In the genomic region with DNA sequence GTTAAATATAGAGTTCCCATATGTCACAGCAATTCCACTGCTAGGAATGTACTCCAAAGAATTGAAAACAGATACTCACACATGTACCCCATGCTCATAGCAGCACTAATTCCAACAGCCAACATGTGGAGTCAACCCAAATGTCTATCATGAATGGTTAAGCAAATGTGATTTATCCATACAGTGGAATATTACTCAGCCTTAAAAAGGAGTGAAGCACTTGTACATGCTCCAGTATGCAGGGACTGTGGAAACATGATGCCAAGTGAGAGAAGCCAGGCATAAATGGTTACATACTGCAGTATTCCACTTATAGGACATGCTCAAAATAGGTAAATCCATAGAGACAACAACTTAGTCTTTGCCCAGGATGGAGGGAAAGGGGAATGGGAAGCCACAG, we compare ENCODE assay signal across 32 cellular contexts.
"Had no signal": no experiment of that assay in that cellular context is flagged by ENCODE, and none has a peak within 500 bp of the region (broad histone marks: within the 10 kb centered on the region; RNA-seq: fewer than 3 reads in every experiment).

No MANE protein-coding gene starts in this region.

- H3K36me3 ChIP-seq: WERI-Rb-1 had no signal

- H3K27ac ChIP-seq: VCaP, WERI-Rb-1 had no signal

- DNase-seq: activated B cell treated with CpG ODN at 0.5 μM for 24 hours; activated CD4-positive, alpha-beta memory T cell treated with anti-CD3 and anti-CD28 coated beads for 36 hours; activated CD4-positive, alpha-beta memory T cell treated with anti-CD3 and anti-CD28 coated beads, Interleukin-2, amount 10 ng/mL, durations not matched to agents 7 days and 5 days; activated CD4-positive, alpha-beta T cell treated with anti-CD3 and anti-CD28 coated beads for 1 hour; activated CD4-positive, alpha-beta T cell treated with anti-CD3 and anti-CD28 coated beads for 36 hours; activated CD4-positive, alpha-beta T cell treated with anti-CD3 and anti-CD28 coated beads for 4 hours; activated CD4-positive, alpha-beta T cell treated with anti-CD3 and anti-CD28 coated beads for 48 hours; activated CD4-positive, alpha-beta T cell treated with anti-CD3 and anti-CD28 coated beads, Interleukin-2, amount 10 ng/mL, durations not matched to agents 24 days and 14 days; activated CD4-positive, alpha-beta T cell treated with anti-CD3 and anti-CD28 coated beads, Interleukin-2, amount 10 ng/mL, durations not matched to agents 7 days and 5 days; activated CD4-positive, alpha-beta T cell treated with anti-CD3 and anti-CD28 coated beads, Interleukin-2, amount 50 U/mL, for 1 hour; activated CD4-positive, alpha-beta T cell treated with anti-CD3 and anti-CD28 coated beads, Interleukin-2, amount 50 U/mL, for 4 hours; activated CD4-positive, alpha-beta T cell treated with anti-CD3 and anti-CD28 coated beads, Interleukin-2, amount 50 U/mL, for 48 hours; activated CD4-positive, CD25-positive, alpha-beta regulatory T cell; activated CD4-positive, CD25-positive, alpha-beta regulatory T cell treated with anti-CD3 and anti-CD28 coated beads, Interleukin-2, amount 50 U/mL, for 72 hours; activated CD8-positive, alpha-beta memory T cell treated with anti-CD3 and anti-CD28 coated beads for 24 hours; activated CD8-positive, alpha-beta memory T cell treated with anti-CD3 and anti-CD28 coated beads, Interleukin-2, amount 50 U/mL, for 4 hours; activated CD8-positive, alpha-beta memory T cell treated with anti-CD3 and anti-CD28 coated beads, Interleukin-2, amount 50 U/mL, for 48 hours; activated CD8-positive, alpha-beta T cell treated with anti-CD3 and anti-CD28 coated beads for 36 hours; activated CD8-positive, alpha-beta T cell treated with anti-CD3 and anti-CD28 coated beads, Interleukin-2, amount 10 ng/mL, durations not matched to agents 7 days and 5 days; activated T-cell treated with anti-CD3 and anti-CD28 coated beads for 4 hours; activated T-cell treated with anti-CD3 and anti-CD28 coated beads, Interleukin-2, amount 50 U/mL, for 1 hour; activated T-cell treated with anti-CD3 and anti-CD28 coated beads, Interleukin-2, amount 50 U/mL, for 24 hours; T-helper 17 cell; T-helper 2 cell; T-helper 9 cell; T1000; WERI-Rb-1 had no signal

- ATAC-seq: activated CD4-positive, alpha-beta T cell treated with anti-CD3 and anti-CD28 coated beads for 36 hours; activated CD4-positive, CD25-positive, alpha-beta regulatory T cell treated with anti-CD3 and anti-CD28 coated beads, Interleukin-2, amount 50 U/mL, for 24 hours; activated CD8-positive, alpha-beta memory T cell treated with anti-CD3 and anti-CD28 coated beads, Interleukin-2, amount 10 ng/mL, durations not matched to agents 7 days and 5 days; activated CD8-positive, alpha-beta T cell treated with anti-CD3 and anti-CD28 coated beads for 36 hours; activated CD8-positive, alpha-beta T cell treated with anti-CD3 and anti-CD28 coated beads, Interleukin-2, amount 10 ng/mL, durations not matched to agents 7 days and 5 days; T-helper 17 cell; WTC11 had no signal

- FAIRE-seq: TTC549 had no signal
